Comparison of ENCODE assay signal across 19 cellular contexts in genomic region chr5:82849885-82850284, GRCh38.
"Had no signal": no experiment of that assay in that cellular context is flagged by ENCODE, and none has a peak within 500 bp of the region (broad histone marks: within the 10 kb centered on the region; RNA-seq: fewer than 3 reads in every experiment).

No MANE protein-coding gene starts in this region.

- H3K27ac Mint-ChIP-seq: endodermal cell; naive thymus-derived CD8-positive, alpha-beta T cell; stimulated activated naive B cell treated with anti-CD40 and anti-IgM and Interleukin-4, amounts not matched to agents 10 μg/mL and 1 μg/mL and 100 μg/mL, for 72 hours; stimulated activated naive CD8-positive, alpha-beta T cell treated with anti-CD3 and anti-CD28 coated beads, Interleukin-15, amount 100 ng/mL, for 72 hours had no signal

- H3K27me3 Mint-ChIP-seq: stimulated activated naive B cell treated with anti-CD40 and anti-IgM and Interleukin-4, amounts not matched to agents 10 μg/mL and 1 μg/mL and 100 μg/mL, for 72 hours had no signal

- H3K27me3 ChIP-seq: foreskin keratinocyte, right atrium auricular region, sigmoid colon, transverse colon had no signal

- H3K4me3 Mint-ChIP-seq: endodermal cell; naive thymus-derived CD8-positive, alpha-beta T cell; neural crest cell; stimulated activated naive B cell treated with anti-CD40 and anti-IgM and Interleukin-4, amounts not matched to agents 10 μg/mL and 1 μg/mL and 100 μg/mL, for 72 hours; stimulated activated naive CD8-positive, alpha-beta T cell treated with anti-CD3 and anti-CD28 coated beads, Interleukin-15, amount 100 ng/mL, for 72 hours had no signal

- H3K36me3 Mint-ChIP-seq: naive thymus-derived CD8-positive, alpha-beta T cell; stimulated activated naive B cell treated with anti-CD40 and anti-IgM and Interleukin-4, amounts not matched to agents 10 μg/mL and 1 μg/mL and 100 μg/mL, for 72 hours had no signal

- H3K4me1 Mint-ChIP-seq: naive thymus-derived CD8-positive, alpha-beta T cell; stimulated activated naive B cell treated with anti-CD40 and anti-IgM and Interleukin-4, amounts not matched to agents 10 μg/mL and 1 μg/mL and 100 μg/mL, for 72 hours; stimulated activated naive CD8-positive, alpha-beta T cell treated with anti-CD3 and anti-CD28 coated beads, Interleukin-15, amount 100 ng/mL, for 72 hours had no signal

- H3K9me3 Mint-ChIP-seq: neural crest cell had no signal

- H3K36me3 ChIP-seq: right atrium auricular region, sigmoid colon, thoracic aorta, transverse colon had no signal

- H3K9me3 ChIP-seq: mucosa of descending colon, right atrium auricular region, sigmoid colon, thoracic aorta, transverse colon had no signal

- ATAC-seq: foreskin keratinocyte; mucosa of descending colon; naive thymus-derived CD8-positive, alpha-beta T cell; stimulated activated naive B cell treated with anti-CD40 and anti-IgM and Interleukin-4, amounts not matched to agents 10 μg/mL and 1 μg/mL and 100 μg/mL, for 72 hours; stimulated activated naive CD8-positive, alpha-beta T cell treated with anti-CD3 and anti-CD28 coated beads, Interleukin-15, amount 100 ng/mL, for 72 hours had no signal

- H3K4me1 ChIP-seq: foreskin keratinocyte, right atrium auricular region, sigmoid colon, transverse colon had no signal

- H3K4me3 ChIP-seq: coronary artery, mucosa of descending colon, right atrium auricular region, sigmoid colon, skin epidermis, thoracic aorta, transverse colon had no signal

- H3K27ac ChIP-seq: coronary artery, foreskin keratinocyte, right atrium auricular region, sigmoid colon, skin epidermis, thoracic aorta, transverse colon had no signal

- DNase-seq: effector CD4-positive, alpha-beta T cell; endodermal cell; erythroblast; foreskin keratinocyte; hippocampal formation; mucosa of descending colon; naive thymus-derived CD8-positive, alpha-beta T cell; posterior cingulate gyrus; sigmoid colon; stimulated activated CD4-positive, alpha-beta T cell treated with anti-CD3 and anti-CD28 coated beads, Interleukin-2, amount 100 ng/mL, for 24 hours; stimulated activated CD4-positive, alpha-beta T cell treated with anti-CD3 and anti-CD28 coated beads, Interleukin-4, amount 100 ng/mL, for 4 hours; stimulated activated naive B cell treated with anti-CD40 and anti-IgM and Interleukin-4, amounts not matched to agents 10 μg/mL and 1 μg/mL and 100 μg/mL, for 72 hours; stimulated activated naive CD8-positive, alpha-beta T cell treated with anti-CD3 and anti-CD28 coated beads, Interleukin-15, amount 100 ng/mL, for 72 hours; transverse colon had no signal
